Comparison of ENCODE assay signal across 8 cellular contexts in genomic region chr9:91419222-91420191, GRCh38. TPM values are rescaled to one million over a fixed set of nuclear protein-coding genes. Genes with fewer than 3 reads are reported as not detected.
A peak's percentile ranks its signal among the peaks of the same experiment; 100 is the strongest.
DNase-seq lines count a peak whose midpoint lies in the region; ATAC-seq, FAIRE-seq and TF ChIP-seq lines count a peak whose summit lies in the region.

No MANE protein-coding gene starts in this region.

- peak; percentile 9 for FAIRE-seq in GM12892 (lab: Jason Lieb, UNC)

- TF ChIP-seq CTCF in choroid plexus epithelial cell (conservative IDR thresholded peaks at IDR 0.05; ENCODE audit: low read depth, low read length) (no peak), natural killer cell (IDR thresholded peaks at IDR 0.05) (no peak)

- peak overlapping the region; percentile 88 to 98 for H3K27ac Mint-ChIP-seq in natural killer cell

- no peaks in the 10 kb centered on the region for H3K9me3 Mint-ChIP-seq in natural killer cell

- peak overlapping the region; percentile 20 for H3K4me3 ChIP-seq in choroid plexus epithelial cell (ENCODE audit: low read depth, low read length)

- no peak for TF ChIP-seq POLR2A in GM12892 (IDR thresholded peaks at IDR 0.05; ENCODE audit: low read depth, low read length)

- H3K27me3 Mint-ChIP-seq in natural killer cell (ENCODE audit: low read depth in 2 of 2), result peaks cover 0 to 5% of the 10 kb centered on the region in 2 donors

- peak overlapping the region; percentile 81 for H3K4me3 Mint-ChIP-seq in natural killer cell

- H3K36me3 Mint-ChIP-seq in natural killer cell, result no peaks in the 10 kb centered on the region

- DNase-seq in GM12892 (ENCODE audit: insufficient read length) (no peak), OCI-M1 (lab: John Stamatoyannopoulos, UW) (peak; percentile 92), choroid plexus epithelial cell (ENCODE audit: low read depth) (peak; percentile 99), natural killer cell (no peak), NCI-H446 (lab: John Stamatoyannopoulos, UW) (no peak)
- DNase-seq in activated CD4-positive, CD25-positive, alpha-beta regulatory T cell treated with anti-CD3 and anti-CD28 coated beads, Interleukin-2, amount 50 U/mL, for 72 hours, result no peak

- intact Hi-C loops in natural killer cell (cut with micrococcal nuclease), result loop anchor here (5.0 kb wide), 3 partner anchors 42 to 617 kb away; partner anchors contain the start of gene SYK

- peak in 2 of 3 donors; percentile 6 to 11 for ATAC-seq in natural killer cell
- ATAC-seq in HG03025 (IDR thresholded peaks at IDR 0.05; ENCODE audit: low FRiP score, unreplicated experiment), result no peak
- ATAC-seq in HG03097 (IDR thresholded peaks at IDR 0.05; ENCODE audit: low FRiP score, unreplicated experiment), result no peak

- peaks cover 61 to 81% of the 10 kb centered on the region in 2 donors for H3K4me1 Mint-ChIP-seq in natural killer cell

RNA-seq across cellular contexts. Expression of gene NFIL3, which starts 4.1 kb away (rescaled TPM):
- 4.7 TPM for polyA plus RNA-seq in GM12892 (2012; ENCODE audit: missing spikeins)
- 10 to 100 TPM; 94.6 to 98.0 (median 97.0) TPM for total RNA-seq in natural killer cell

RNA-seq across cellular contexts. Expression of gene AUH, which starts 57.8 kb away (rescaled TPM):
- 4.6 TPM for polyA plus RNA-seq in GM12892 (2012; ENCODE audit: missing spikeins)
- 10 to 100 TPM; 26.7 to 36.6 (median 34.9) TPM for total RNA-seq in natural killer cell

Comparison
In these comparisons a context has a peak if more than half of its experiments do, and no peak if none do; other contexts are left out.
1. DNase-seq: peak in OCI-M1 (single experiment) and choroid plexus epithelial cell (single experiment); none in GM12892 (single experiment), natural killer cell (single experiment), activated CD4-positive, CD25-positive, alpha-beta regulatory T cell treated with anti-CD3 and anti-CD28 coated beads, Interleukin-2, amount 50 U/mL, for 72 hours (single experiment) and NCI-H446 (0 of 2).
2. ATAC-seq: peak in natural killer cell (2 of 3); none in HG03025 (single experiment) and HG03097 (single experiment).